In the genomic region with DNA sequence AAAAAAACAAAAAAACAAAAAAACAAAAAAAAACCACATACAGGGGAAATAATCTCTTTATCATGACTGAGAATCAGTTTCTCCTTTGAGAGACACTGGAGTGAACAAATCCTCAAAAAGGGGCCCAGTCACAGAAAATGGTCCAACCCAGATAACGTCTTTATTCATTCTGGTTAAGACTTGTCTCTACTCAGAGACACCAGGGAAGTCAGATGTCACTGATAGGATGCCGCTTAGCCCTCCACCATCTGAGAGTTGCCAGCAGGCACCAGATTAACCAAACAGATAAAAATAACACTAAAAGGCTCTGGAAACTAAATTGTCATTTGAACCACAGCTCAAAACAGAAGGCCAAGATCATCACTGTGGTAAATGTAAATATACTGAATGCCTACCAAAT, we compare ENCODE assay signal across 28 cellular contexts.
"Had no signal": no experiment of that assay in that cellular context is flagged by ENCODE, and none has a peak within 500 bp of the region (broad histone marks: within the 10 kb centered on the region; RNA-seq: fewer than 3 reads in every experiment).

No MANE protein-coding gene starts in this region.

- H3K4me1 Mint-ChIP-seq: activated CD4-positive, alpha-beta memory T cell treated with anti-CD3 and anti-CD28 coated beads, Interleukin-2, amount 10 ng/mL, durations not matched to agents 7 days and 5 days; activated CD4-positive, alpha-beta T cell treated with anti-CD3 and anti-CD28 coated beads, Interleukin-2, amount 10 ng/mL, durations not matched to agents 7 days and 5 days; activated naive CD4-positive, alpha-beta T cell treated with anti-CD3 and anti-CD28 coated beads, Interleukin-2, amount 10 ng/mL, durations not matched to agents 7 days and 5 days; activated naive CD8-positive, alpha-beta T cell treated with anti-CD3 and anti-CD28 coated beads, Interleukin-2, amount 10 ng/mL, durations not matched to agents 7 days and 5 days; central memory CD8-positive, alpha-beta T cell had no signal

- DNase-seq: activated CD4-positive, alpha-beta memory T cell treated with anti-CD3 and anti-CD28 coated beads, Interleukin-2, amount 10 ng/mL, durations not matched to agents 7 days and 5 days; activated CD4-positive, alpha-beta T cell treated with anti-CD3 and anti-CD28 coated beads for 1 hour; activated CD4-positive, alpha-beta T cell treated with anti-CD3 and anti-CD28 coated beads for 4 hours; activated CD4-positive, alpha-beta T cell treated with anti-CD3 and anti-CD28 coated beads, Interleukin-2, amount 10 ng/mL, durations not matched to agents 7 days and 5 days; activated CD4-positive, alpha-beta T cell treated with anti-CD3 and anti-CD28 coated beads, Interleukin-2, amount 50 U/mL, for 4 hours; activated CD8-positive, alpha-beta memory T cell treated with anti-CD3 and anti-CD28 coated beads, Interleukin-2, amount 50 U/mL, for 48 hours; activated gamma-delta T cell; activated naive CD4-positive, alpha-beta T cell; activated naive CD4-positive, alpha-beta T cell treated with anti-CD3 and anti-CD28 coated beads, Interleukin-2, amount 10 ng/mL, durations not matched to agents 7 days and 5 days; activated naive CD8-positive, alpha-beta T cell treated with anti-CD3 and anti-CD28 coated beads, Interleukin-2, amount 10 ng/mL, durations not matched to agents 7 days and 5 days; activated T-cell treated with anti-CD3 and anti-CD28 coated beads for 4 hours; activated T-cell treated with anti-CD3 and anti-CD28 coated beads, Interleukin-2, amount 50 U/mL, for 24 hours; activated T-cell treated with anti-CD3 and anti-CD28 coated beads, Interleukin-2, amount 50 U/mL, for 72 hours; amniotic stem cell; anterior cingulate cortex; brain microvascular endothelial cell; dorsolateral prefrontal cortex; effector memory CD4-positive, alpha-beta T cell; endodermal cell; foreskin fibroblast; heart left ventricle; T-helper 2 cell had no signal

- H3K27me3 ChIP-seq: brain microvascular endothelial cell, heart left ventricle had no signal

- H3K36me3 ChIP-seq: brain microvascular endothelial cell, heart left ventricle had no signal

- H3K27me3 Mint-ChIP-seq: activated CD4-positive, alpha-beta memory T cell treated with anti-CD3 and anti-CD28 coated beads, Interleukin-2, amount 10 ng/mL, durations not matched to agents 7 days and 5 days; activated CD4-positive, alpha-beta T cell treated with anti-CD3 and anti-CD28 coated beads, Interleukin-2, amount 10 ng/mL, durations not matched to agents 7 days and 5 days; activated naive CD4-positive, alpha-beta T cell treated with anti-CD3 and anti-CD28 coated beads, Interleukin-2, amount 10 ng/mL, durations not matched to agents 7 days and 5 days; activated naive CD8-positive, alpha-beta T cell treated with anti-CD3 and anti-CD28 coated beads, Interleukin-2, amount 10 ng/mL, durations not matched to agents 7 days and 5 days; activated T-cell treated with anti-CD3 and anti-CD28 coated beads, Interleukin-2, amount 50 U/mL, for 24 hours; central memory CD8-positive, alpha-beta T cell; dendritic cell treated with granulocyte-macrophage colony-stimulating factor and Interleukin-4, amounts not matched to agents 40 ng/mL and 50 ng/mL, for 4 days had no signal

- H3K4me1 ChIP-seq: heart left ventricle had no signal

- H3K4me3 ChIP-seq: coronary artery, dorsolateral prefrontal cortex, heart left ventricle had no signal

- ATAC-seq: activated naive CD4-positive, alpha-beta T cell treated with anti-CD3 and anti-CD28 coated beads, Interleukin-2, amount 50 U/mL, for 72 hours; activated T-cell treated with anti-CD3 and anti-CD28 coated beads, Interleukin-2, amount 50 U/mL, for 72 hours; esophagus mucosa; heart left ventricle; WTC11 had no signal

- H3K36me3 Mint-ChIP-seq: activated naive CD4-positive, alpha-beta T cell treated with anti-CD3 and anti-CD28 coated beads, Interleukin-2, amount 10 ng/mL, durations not matched to agents 7 days and 5 days; activated naive CD8-positive, alpha-beta T cell treated with anti-CD3 and anti-CD28 coated beads, Interleukin-2, amount 10 ng/mL, durations not matched to agents 7 days and 5 days; WTC11 had no signal

- H3K4me3 Mint-ChIP-seq: activated CD4-positive, alpha-beta memory T cell treated with anti-CD3 and anti-CD28 coated beads, Interleukin-2, amount 10 ng/mL, durations not matched to agents 7 days and 5 days; activated CD4-positive, alpha-beta T cell treated with anti-CD3 and anti-CD28 coated beads, Interleukin-2, amount 10 ng/mL, durations not matched to agents 7 days and 5 days; activated naive CD4-positive, alpha-beta T cell treated with anti-CD3 and anti-CD28 coated beads, Interleukin-2, amount 10 ng/mL, durations not matched to agents 7 days and 5 days; activated naive CD8-positive, alpha-beta T cell treated with anti-CD3 and anti-CD28 coated beads, Interleukin-2, amount 10 ng/mL, durations not matched to agents 7 days and 5 days; activated T-cell treated with anti-CD3 and anti-CD28 coated beads, Interleukin-2, amount 50 U/mL, for 24 hours; activated T-cell treated with anti-CD3 and anti-CD28 coated beads, Interleukin-2, amount 50 U/mL, for 72 hours; central memory CD8-positive, alpha-beta T cell; dendritic cell treated with granulocyte-macrophage colony-stimulating factor and Interleukin-4, amounts not matched to agents 40 ng/mL and 50 ng/mL, for 4 days; endodermal cell; WTC11 had no signal

- H3K27ac Mint-ChIP-seq: activated CD4-positive, alpha-beta memory T cell treated with anti-CD3 and anti-CD28 coated beads, Interleukin-2, amount 10 ng/mL, durations not matched to agents 7 days and 5 days; activated CD4-positive, alpha-beta T cell treated with anti-CD3 and anti-CD28 coated beads, Interleukin-2, amount 10 ng/mL, durations not matched to agents 7 days and 5 days; activated naive CD4-positive, alpha-beta T cell treated with anti-CD3 and anti-CD28 coated beads, Interleukin-2, amount 10 ng/mL, durations not matched to agents 7 days and 5 days; activated naive CD4-positive, alpha-beta T cell treated with anti-CD3 and anti-CD28 coated beads, Interleukin-2, amount 50 U/mL, for 72 hours; activated naive CD8-positive, alpha-beta T cell treated with anti-CD3 and anti-CD28 coated beads, Interleukin-2, amount 10 ng/mL, durations not matched to agents 7 days and 5 days; activated T-cell treated with anti-CD3 and anti-CD28 coated beads, Interleukin-2, amount 50 U/mL, for 24 hours; activated T-cell treated with anti-CD3 and anti-CD28 coated beads, Interleukin-2, amount 50 U/mL, for 72 hours; dendritic cell treated with granulocyte-macrophage colony-stimulating factor and Interleukin-4, amounts not matched to agents 40 ng/mL and 50 ng/mL, for 4 days; endodermal cell; WTC11 had no signal
